In the genomic region with DNA sequence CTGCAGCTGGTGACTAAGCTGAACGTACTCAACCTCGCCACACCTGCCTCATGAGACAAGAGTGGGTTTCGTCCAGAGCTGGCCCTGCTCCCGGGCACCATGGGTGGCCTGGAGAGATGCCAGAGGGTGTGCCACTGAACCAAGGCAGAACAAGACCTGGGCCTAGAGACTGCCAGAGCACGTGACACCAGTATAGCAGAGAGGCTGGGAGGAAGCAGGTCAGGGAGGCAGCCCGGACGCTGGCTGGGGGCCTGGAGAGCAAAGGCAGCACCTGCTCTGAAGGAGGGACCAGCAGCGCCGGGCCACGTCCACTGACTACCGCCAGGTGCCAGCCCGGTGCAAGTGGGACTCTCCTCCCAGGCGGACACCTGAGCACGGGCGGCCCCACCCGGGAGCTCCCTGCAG, we compare ENCODE assay signal across 10 cellular contexts. TPM values are rescaled to one million over a fixed set of nuclear protein-coding genes. Genes with fewer than 3 reads are reported as not detected.
DNase-seq lines count a peak whose midpoint lies in the region; FAIRE-seq and TF ChIP-seq lines count a peak whose summit lies in the region.
"Had no signal": no experiment of that assay in that cellular context is flagged by ENCODE, and none has a peak within 500 bp of the region (broad histone marks: within the 10 kb centered on the region; RNA-seq: fewer than 3 reads in every experiment).

No MANE protein-coding gene starts in this region.

- H3K9me3 ChIP-seq in Peyer's patch, result no peaks in the 10 kb centered on the region

- no peaks in the 10 kb centered on the region for H3K4me1 Mint-ChIP-seq in activated naive CD4-positive, alpha-beta T cell treated with anti-CD3 and anti-CD28 coated beads, Interleukin-2, amount 50 U/mL, for 24 hours

- no peak for FAIRE-seq in D721Med (lab: Jason Lieb, UNC)
- FAIRE-seq: endothelial cell of umbilical vein had no signal

- no peaks in the 10 kb centered on the region for H3K4me1 ChIP-seq in Peyer's patch

- H3K4me3 ChIP-seq in Peyer's patch (no peak overlapping the region), kidney epithelial cell (ENCODE audit: low read depth, low read length) (no peak overlapping the region), brain microvascular endothelial cell (ENCODE audit: low read depth, low read length) (no peak overlapping the region)

- in situ Hi-C loops in brain microvascular endothelial cell (cut with HindIII; ENCODE audit: low pct_ligation_motif_present, low sequenced_read_pairs), result no loop called here

- no peaks in the 10 kb centered on the region for H3K27me3 Mint-ChIP-seq in activated naive CD4-positive, alpha-beta T cell treated with anti-CD3 and anti-CD28 coated beads, Interleukin-2, amount 50 U/mL, for 24 hours

- H3K27me3 ChIP-seq in Peyer's patch (no peaks in the 10 kb centered on the region), kidney epithelial cell (ENCODE audit: control insufficient read depth, insufficient read depth, low read length) (no peaks in the 10 kb centered on the region), brain microvascular endothelial cell (replicated peaks) (no peaks in the 10 kb centered on the region)

- peak overlapping the region; percentile 62 for H3K27ac Mint-ChIP-seq in activated naive CD4-positive, alpha-beta T cell treated with anti-CD3 and anti-CD28 coated beads, Interleukin-2, amount 50 U/mL, for 24 hours
- H3K27ac Mint-ChIP-seq: nephron had no signal

- TF ChIP-seq CTCF in Peyer's patch (IDR thresholded peaks at IDR 0.05), result peak in 3 of 6 experiments; percentile 19 to 30 (median 30)
- no peak for TF ChIP-seq CTCF in kidney epithelial cell (IDR thresholded peaks at IDR 0.05; ENCODE audit: insufficient read depth, low read length, poor library complexity, severe bottlenecking)
- TF ChIP-seq CTCF in D721Med (IDR thresholded peaks at IDR 0.05; ENCODE audit: insufficient read depth, missing control alignments), result no peak
- no peak for TF ChIP-seq CTCF in brain microvascular endothelial cell (IDR thresholded peaks at IDR 0.05; ENCODE audit: low read depth, low read length, missing control alignments)

- H3K36me3 Mint-ChIP-seq in activated naive CD4-positive, alpha-beta T cell treated with anti-CD3 and anti-CD28 coated beads, Interleukin-2, amount 50 U/mL, for 24 hours, result peaks cover 22% of the 10 kb centered on the region

- H3K36me3 ChIP-seq in Peyer's patch (peaks cover 0 to 15% (median 0%) of the 10 kb centered on the region in 3 donors), kidney epithelial cell (ENCODE audit: control insufficient read depth, insufficient read depth, low read length) (peaks cover 3% of the 10 kb centered on the region), brain microvascular endothelial cell (replicated peaks) (peaks cover 32% of the 10 kb centered on the region)

- DNase-seq in activated naive CD4-positive, alpha-beta T cell (lab: John Stamatoyannopoulos, UW), result no peak
- DNase-seq in Peyer's patch (peak in 2 of 3 donors; percentile 82 to 86), kidney epithelial cell (ENCODE audit: low read depth) (peak; percentile 42), ureter (ENCODE audit: low spot score) (peak; percentile 90), D721Med (ENCODE audit: insufficient read length, low spot score) (no peak), NCI-H526 (lab: John Stamatoyannopoulos, UW) (no peak), brain microvascular endothelial cell (no peak)

- H3K27ac ChIP-seq in Peyer's patch (peak overlapping the region in 1 of 4 donors; percentile 65), brain microvascular endothelial cell (no peak overlapping the region)

- no peak for TF ChIP-seq POLR2A in Peyer's patch (IDR thresholded peaks at IDR 0.05)

- no peaks in the 10 kb centered on the region for H3K9me3 Mint-ChIP-seq in activated naive CD4-positive, alpha-beta T cell treated with anti-CD3 and anti-CD28 coated beads, Interleukin-2, amount 50 U/mL, for 24 hours
- H3K9me3 Mint-ChIP-seq: nephron had no signal

- H3K4me3 Mint-ChIP-seq in activated naive CD4-positive, alpha-beta T cell treated with anti-CD3 and anti-CD28 coated beads, Interleukin-2, amount 50 U/mL, for 24 hours, result no peak overlapping the region
- H3K4me3 Mint-ChIP-seq: nephron had no signal

RNA-seq across cellular contexts. Expression of a gene that starts 7.3 kb away (rescaled TPM):
- total RNA-seq in Peyer's patch, result under 1 TPM in 2 of 4 donors, not detected in 2; 0.35 to 0.83 TPM
- total RNA-seq in kidney epithelial cell, result 0.04 TPM in 1 of 2 replicates, not detected in the other
- total RNA-seq in ureter, result 7.5 TPM

Comparison
In these comparisons a context has a peak if more than half of its experiments do, and no peak if none do; other contexts are left out.
1. DNase-seq: peak in Peyer's patch (2 of 3), kidney epithelial cell (single experiment) and ureter (single experiment); none in activated naive CD4-positive, alpha-beta T cell (0 of 4), D721Med (single experiment), NCI-H526 (0 of 2) and brain microvascular endothelial cell (single experiment).